In the genomic region with DNA sequence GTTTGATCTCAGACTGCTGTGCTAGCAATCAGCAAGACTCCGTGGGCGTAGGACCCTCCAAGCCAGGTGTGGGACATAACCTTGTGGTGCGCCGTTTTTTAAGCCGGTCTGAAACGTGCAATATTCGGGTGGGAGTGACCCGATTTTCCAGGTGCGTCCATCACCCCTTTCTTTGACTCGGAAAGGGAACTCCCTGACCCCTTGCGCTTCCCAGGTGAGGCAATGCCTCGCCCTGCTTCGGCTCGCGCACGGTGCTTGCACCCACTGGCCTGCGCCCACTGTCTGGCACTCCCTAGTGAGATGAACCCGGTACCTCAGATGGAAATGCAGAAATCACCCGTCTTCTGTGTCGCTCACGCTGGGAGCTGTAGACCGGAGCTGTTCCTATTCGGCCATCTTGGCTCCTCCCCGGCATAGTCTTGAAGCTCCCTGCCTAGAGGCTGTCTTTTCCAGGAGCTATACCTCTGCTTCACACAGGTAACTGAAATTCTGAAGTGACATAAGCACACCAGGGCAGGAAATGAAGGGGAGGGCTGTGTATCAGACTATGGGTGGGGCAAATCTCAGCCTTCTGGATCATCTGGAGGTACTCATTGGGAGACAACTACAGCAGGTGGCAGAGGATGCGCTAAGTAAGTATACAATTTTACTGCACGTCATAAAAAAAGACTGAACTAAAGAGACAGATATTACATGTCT, we compare ENCODE assay signal across 7 cellular contexts.
DNase-seq lines count a peak whose midpoint lies in the region; TF ChIP-seq lines count a peak whose summit lies in the region.
"Not testable (repeated sequence)": the region's sequence is repeated elsewhere in the genome, so short reads cannot be mapped to it uniquely, and the experiment has no call there.

No MANE protein-coding gene starts in this region.

- H3K36me3 Mint-ChIP-seq in endodermal cell (ENCODE audit: low read depth) = peaks cover 44% of the 10 kb centered on the region
- not testable (repeated sequence) for H3K36me3 Mint-ChIP-seq in neural progenitor cell

- H3K4me2 ChIP-seq in neural progenitor cell = not testable (repeated sequence)

- H3K9me3 ChIP-seq in endodermal cell (ENCODE audit: control insufficient read depth, low read length) = peaks cover 11% of the 10 kb centered on the region
- not testable (repeated sequence) for H3K9me3 ChIP-seq in neural progenitor cell (ENCODE audit: low read depth)

- peak overlapping the region; percentile 43 for H3K4me3 Mint-ChIP-seq in endodermal cell
- not testable (repeated sequence) for H3K4me3 Mint-ChIP-seq in neural progenitor cell

- peaks cover 33% of the 10 kb centered on the region for H3K9me3 Mint-ChIP-seq in endodermal cell
- not testable (repeated sequence) for H3K9me3 Mint-ChIP-seq in neural progenitor cell

- 94% methylated on average over 20 of the region's 26 CpGs; no CpG with 5 or more reads in 1 of the 2 experiments for WGBS in endodermal cell (ENCODE audit: insufficient coverage in 1 of 2, insufficient read length in 1 of 2), 2 experiments

- TF ChIP-seq CTCF in endodermal cell (conservative IDR thresholded peaks at IDR 0.05); neural progenitor cell (IDR thresholded peaks at IDR 0.05): not testable (repeated sequence)

- H4K20me1 ChIP-seq in neural progenitor cell (ENCODE audit: low read depth) = not testable (repeated sequence)

- H3K9ac ChIP-seq in endodermal cell (ENCODE audit: extremely low read depth, low read length, poor library complexity, severe bottlenecking); neural progenitor cell: not testable (repeated sequence)

- not testable (repeated sequence) for H3K27ac ChIP-seq in endodermal cell (ENCODE audit: low read depth, low read length); neural progenitor cell

- H3K79me2 ChIP-seq in neural progenitor cell (ENCODE audit: low read depth) = not testable (repeated sequence)

- not testable (repeated sequence) for H3K4me1 Mint-ChIP-seq in endodermal cell, neural progenitor cell

- H3K4me3 ChIP-seq in H7 (ENCODE audit: insufficient read depth, low read depth, low read length) = peak overlapping the region; percentile 21
- H3K4me3 ChIP-seq in endodermal cell (ENCODE audit: low read length); neural progenitor cell: not testable (repeated sequence)

- H2AFZ ChIP-seq in neural progenitor cell (replicated peaks) = peak overlapping the region; percentile 22

- H3K4me1 ChIP-seq in endodermal cell (ENCODE audit: control insufficient read depth, insufficient read depth, low read length); neural progenitor cell: not testable (repeated sequence)

- H3F3A ChIP-seq in neural progenitor cell (ENCODE audit: low read depth) = not testable (repeated sequence)

- not testable (repeated sequence) for H3K27me3 ChIP-seq in H7 (ENCODE audit: control insufficient read depth, insufficient read depth, low read length); endodermal cell (ENCODE audit: control insufficient read depth, insufficient read depth, low read length, poor library complexity, severe bottlenecking); neural progenitor cell

- DNase-seq in DMS53 (lab: John Stamatoyannopoulos, UW) = peak; percentile 95
- not testable (repeated sequence) for DNase-seq in H7; neural progenitor cell (ENCODE audit: low spot score)
- DNase-seq in HuH-7 (ENCODE audit: low spot score) = peak; percentile 14
- DNase-seq in NCI-H748 (lab: John Stamatoyannopoulos, UW; ENCODE audit: unreplicated experiment) = peak; percentile 79
- peak; percentile 25 for DNase-seq in SW480 (ENCODE audit: low spot score)
- peak; percentile 68 for DNase-seq in endodermal cell

- H3K27me3 Mint-ChIP-seq in endodermal cell (ENCODE audit: insufficient read depth); neural progenitor cell (ENCODE audit: insufficient read depth, low read depth): not testable (repeated sequence)

- H3K36me3 ChIP-seq in H7 (replicated peaks; ENCODE audit: control insufficient read depth, insufficient read depth, low read length); endodermal cell (ENCODE audit: control insufficient read depth, insufficient read depth, low read length); neural progenitor cell: not testable (repeated sequence)

- peak overlapping the region; percentile 38 for H3K27ac Mint-ChIP-seq in endodermal cell
- not testable (repeated sequence) for H3K27ac Mint-ChIP-seq in neural progenitor cell
